8 cellular contexts compared by ENCODE assay signal in genomic region chr6:79048611-79049010, GRCh38. TPM values are rescaled to one million over a fixed set of nuclear protein-coding genes. Genes with fewer than 3 reads are reported as not detected.
DNase-seq lines count a peak whose midpoint lies in the region; ATAC-seq and TF ChIP-seq lines count a peak whose summit lies in the region.

No MANE protein-coding gene starts in this region.

- peak; percentile 18 for DNase-seq in activated CD4-positive, alpha-beta T cell treated with anti-CD3 and anti-CD28 coated beads for 48 hours
- DNase-seq in activated CD4-positive, alpha-beta T cell treated with anti-CD3 and anti-CD28 coated beads for 1 hour = no peak
- DNase-seq in NB4 (ENCODE audit: low read depth) (peak; percentile 47), dorsolateral prefrontal cortex (no peak), renal cortical epithelial cell (ENCODE audit: low read depth) (peak; percentile 44), NCI-H1694 (lab: John Stamatoyannopoulos, UW) (no peak), DMS79 treated with DMSO at 0.1 percent for 48 hours (lab: John Stamatoyannopoulos, UW) (no peak)

- H3K27me3 ChIP-seq in dorsolateral prefrontal cortex = no peaks in the 10 kb centered on the region

- intact Hi-C loops in dorsolateral prefrontal cortex (cut with DNase I) = no loop called here

- no peak for ATAC-seq in HG02870 (IDR thresholded peaks at IDR 0.05; ENCODE audit: unreplicated experiment)

- TF ChIP-seq CTCF in NB4 (IDR thresholded peaks at IDR 0.05; ENCODE audit: low read depth, low read length) (peak; percentile 52), dorsolateral prefrontal cortex (IDR thresholded peaks at IDR 0.05 in 54 of 56, conservative IDR thresholded peaks at IDR 0.05 in 2 of 56; ENCODE audit: low read depth in 1 of 56, partially characterized antibody in 56 of 56) (peak in 36 of 56 donors; percentile 10 to 50 (median 26))

- TF ChIP-seq POLR2A in NB4 (IDR thresholded peaks at IDR 0.05; ENCODE audit: extremely low read depth, insufficient read length) = no peak

- no peak overlapping the region for H3K27ac ChIP-seq in dorsolateral prefrontal cortex

- H3K4me3 ChIP-seq in NB4 (ENCODE audit: low read depth, low read length) = no peak overlapping the region
- H3K4me3 ChIP-seq in dorsolateral prefrontal cortex = no peak overlapping the region

RNA-seq across cellular contexts. Expression of gene PHIP, which starts 29.4 kb away (rescaled TPM):
- 10 to 100 TPM; 28.1 to 46.6 (median 34.7) TPM for total RNA-seq in dorsolateral prefrontal cortex
- 15.1 and 36.9 TPM in 2 replicates for total RNA-seq in renal cortical epithelial cell

Comparison
In these comparisons a context has a peak if more than half of its experiments do, and no peak if none do; other contexts are left out.
1. DNase-seq: peak in activated CD4-positive, alpha-beta T cell treated with anti-CD3 and anti-CD28 coated beads for 48 hours (single experiment), NB4 (single experiment) and renal cortical epithelial cell (single experiment); none in activated CD4-positive, alpha-beta T cell treated with anti-CD3 and anti-CD28 coated beads for 1 hour (single experiment), dorsolateral prefrontal cortex (0 of 10), NCI-H1694 (single experiment) and DMS79 treated with DMSO at 0.1 percent for 48 hours (single experiment).